25 cellular contexts compared by ENCODE assay signal in the genomic region with DNA sequence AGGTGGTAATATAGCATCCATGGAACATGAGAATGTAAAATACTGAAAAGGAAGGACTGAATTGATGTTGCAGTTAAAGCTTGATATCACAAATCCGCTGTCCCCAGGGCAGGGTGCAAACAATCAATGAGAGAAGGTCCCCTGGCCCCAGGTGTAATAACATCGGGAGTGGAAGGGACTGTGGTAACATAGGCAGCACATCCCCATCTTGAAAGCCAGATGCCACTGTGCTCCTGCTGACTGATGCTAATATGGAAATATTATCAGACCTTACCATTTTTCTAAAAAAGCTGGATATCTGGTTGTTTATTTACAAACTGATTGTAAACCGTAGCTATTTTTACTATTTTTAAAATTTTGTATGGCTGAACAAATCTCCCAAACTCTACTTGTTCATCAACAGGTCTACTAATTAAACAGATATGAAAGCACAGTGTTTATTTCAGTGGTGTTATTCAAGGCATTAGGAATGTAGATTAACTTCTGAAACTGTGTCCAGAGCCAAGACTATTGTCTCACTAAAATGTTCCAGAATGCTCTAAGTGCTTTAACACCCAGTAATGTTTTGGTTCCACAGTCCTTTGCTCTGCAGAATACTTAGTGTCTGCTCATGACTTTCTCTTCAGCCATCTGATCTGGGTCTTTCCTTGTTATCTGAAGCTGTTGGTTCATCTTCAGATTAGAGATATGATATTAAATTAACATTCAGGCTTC.
"Had no signal": no experiment of that assay in that cellular context is flagged by ENCODE, and none has a peak within 500 bp of the region (broad histone marks: within the 10 kb centered on the region; RNA-seq: fewer than 3 reads in every experiment).

No MANE protein-coding gene starts in this region.

- H3K9me3 ChIP-seq: lower lobe of right lung, pancreas, sigmoid colon, testis, tibial nerve had no signal

- ATAC-seq: foreskin keratinocyte; left lobe of liver; lower lobe of right lung; natural killer cell; pancreas; stimulated activated naive B cell treated with anti-CD40 and anti-IgM and Interleukin-4, amounts not matched to agents 10 μg/mL and 1 μg/mL and 100 μg/mL, for 72 hours; stimulated activated naive CD8-positive, alpha-beta T cell treated with anti-CD3 and anti-CD28 coated beads, Interleukin-15, amount 100 ng/mL, for 72 hours had no signal

- H3K36me3 Mint-ChIP-seq: memory B cell; mesothelial cell of epicardium; natural killer cell; stimulated activated naive B cell treated with anti-CD40 and anti-IgM and Interleukin-4, amounts not matched to agents 10 μg/mL and 1 μg/mL and 100 μg/mL, for 72 hours had no signal

- H3K4me1 Mint-ChIP-seq: memory B cell; natural killer cell; stimulated activated naive B cell treated with anti-CD40 and anti-IgM and Interleukin-4, amounts not matched to agents 10 μg/mL and 1 μg/mL and 100 μg/mL, for 72 hours; stimulated activated naive CD8-positive, alpha-beta T cell treated with anti-CD3 and anti-CD28 coated beads, Interleukin-15, amount 100 ng/mL, for 72 hours had no signal

- H3K27me3 ChIP-seq: foreskin keratinocyte, pancreas, sigmoid colon, testis, tibial nerve had no signal

- H3K9me3 Mint-ChIP-seq: endodermal cell; mesothelial cell of epicardium; natural killer cell; neural crest cell; stimulated activated naive B cell treated with anti-CD40 and anti-IgM and Interleukin-4, amounts not matched to agents 10 μg/mL and 1 μg/mL and 100 μg/mL, for 72 hours had no signal

- H3K36me3 ChIP-seq: lower lobe of right lung, pancreas, sigmoid colon, tibial nerve had no signal

- H3K27ac ChIP-seq: coronary artery, foreskin keratinocyte, lower lobe of right lung, pancreas, sigmoid colon, skin epidermis, testis, tibial nerve had no signal

- H3K27me3 Mint-ChIP-seq: progenitor cell of endocrine pancreas; stimulated activated naive B cell treated with anti-CD40 and anti-IgM and Interleukin-4, amounts not matched to agents 10 μg/mL and 1 μg/mL and 100 μg/mL, for 72 hours; stimulated activated naive CD8-positive, alpha-beta T cell treated with anti-CD3 and anti-CD28 coated beads, Interleukin-15, amount 100 ng/mL, for 72 hours had no signal

- H3K4me3 ChIP-seq: coronary artery, lower lobe of right lung, pancreas, sigmoid colon, skin epidermis, testis, tibial nerve had no signal

- DNase-seq: cerebellar nuclear complex; effector CD4-positive, alpha-beta T cell; endodermal cell; erythroblast; foreskin keratinocyte; head of caudate nucleus; hypothalamus; kidney glomerular epithelial cell; lower lobe of right lung; natural killer cell; pancreas; sigmoid colon; stimulated activated CD4-positive, alpha-beta T cell treated with anti-CD3 and anti-CD28 coated beads, Interleukin-2, amount 100 ng/mL, for 24 hours; stimulated activated CD4-positive, alpha-beta T cell treated with anti-CD3 and anti-CD28 coated beads, Interleukin-4, amount 100 ng/mL, for 4 hours; stimulated activated naive B cell treated with anti-CD40 and anti-IgM and Interleukin-4, amounts not matched to agents 10 μg/mL and 1 μg/mL and 100 μg/mL, for 72 hours; stimulated activated naive CD8-positive, alpha-beta T cell treated with anti-CD3 and anti-CD28 coated beads, Interleukin-15, amount 100 ng/mL, for 72 hours; testis had no signal

- H3K4me1 ChIP-seq: foreskin keratinocyte, testis had no signal

- H3K27ac Mint-ChIP-seq: endodermal cell; memory B cell; natural killer cell; progenitor cell of endocrine pancreas; stimulated activated naive B cell treated with anti-CD40 and anti-IgM and Interleukin-4, amounts not matched to agents 10 μg/mL and 1 μg/mL and 100 μg/mL, for 72 hours; stimulated activated naive CD8-positive, alpha-beta T cell treated with anti-CD3 and anti-CD28 coated beads, Interleukin-15, amount 100 ng/mL, for 72 hours had no signal

- H3K4me3 Mint-ChIP-seq: endodermal cell; memory B cell; mesothelial cell of epicardium; natural killer cell; neural crest cell; stimulated activated naive B cell treated with anti-CD40 and anti-IgM and Interleukin-4, amounts not matched to agents 10 μg/mL and 1 μg/mL and 100 μg/mL, for 72 hours; stimulated activated naive CD8-positive, alpha-beta T cell treated with anti-CD3 and anti-CD28 coated beads, Interleukin-15, amount 100 ng/mL, for 72 hours had no signal
